ENCODE assay signal across 8 cellular contexts in the genomic region with DNA sequence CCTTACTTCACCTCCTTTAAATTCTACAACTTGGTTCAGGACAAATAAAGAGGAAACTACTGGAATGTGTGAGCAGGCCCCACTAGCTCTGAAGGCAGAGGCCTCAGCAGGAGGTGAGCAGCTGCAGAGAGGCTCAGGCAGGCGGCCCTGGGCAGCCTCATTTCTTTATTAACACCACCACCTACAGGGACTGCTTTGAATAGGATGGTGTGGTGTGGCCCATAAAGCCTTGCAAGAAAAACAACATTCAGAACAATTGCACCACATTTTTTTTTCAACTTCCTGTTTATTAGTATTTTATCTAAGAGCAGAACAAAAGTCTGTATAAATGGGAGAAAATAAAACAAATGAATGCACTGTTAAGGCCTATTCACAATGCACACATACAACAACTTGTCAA.
DNase-seq lines count a peak whose midpoint lies in the region; ATAC-seq and TF ChIP-seq lines count a peak whose summit lies in the region.
"Not testable (repeated sequence)": the region's sequence is repeated elsewhere in the genome, so short reads cannot be mapped to it uniquely, and the experiment has no call there.

No MANE protein-coding gene starts in this region.

- not testable (repeated sequence) for H3K4me3 Mint-ChIP-seq in T-helper 2 cell treated with Interferon-gamma antibody and Interleukin-4, amounts not matched to agents 5 μg/mL and 100 μg/mL, for 36 hours

- 0 out of 2 replicates have a peak, but pooled peaks have one; percentile 3 for TF ChIP-seq CTCF in AG09319 (IDR thresholded peaks at IDR 0.05; ENCODE audit: low read depth, low read length)
- TF ChIP-seq CTCF in HCT116 (IDR thresholded peaks at IDR 0.05 in 2 of 3, conservative IDR thresholded peaks at IDR 0.05 in 1 of 3; ENCODE audit: borderline replicate concordance in 1 of 3, insufficient read depth in 1 of 3, low read depth in 2 of 3, low read length in 2 of 3); cardiac fibroblast (IDR thresholded peaks at IDR 0.05; ENCODE audit: low read depth, low read length); omental fat pad (IDR thresholded peaks at IDR 0.05): not testable (repeated sequence)

- ATAC-seq in GM18867 (IDR thresholded peaks at IDR 0.05; ENCODE audit: unreplicated experiment) (peak; percentile 90), HCT116 (peak; percentile 92), HG03571 (IDR thresholded peaks at IDR 0.05; ENCODE audit: unreplicated experiment) (peak; percentile 82), left cardiac atrium (peak; percentile 96), omental fat pad (ENCODE audit: low FRiP score) (peak; percentile 78)

- not testable (repeated sequence) for H3K9me2 ChIP-seq in HCT116 (ENCODE audit: insufficient read depth)

- RAD21 ChIA-PET in HCT116 (lab: Charles Lee; ENCODE audit: low non-redundant PET in 1 of 2, low total read pairs in 2 of 2, uncharacterized antibody in 2 of 2, unreplicated experiment in 2 of 2): not testable (repeated sequence)

- DNase-seq in AG09319 (ENCODE audit: extremely low read depth, low read depth) (peak; percentile 41), HCT116 (ENCODE audit: low read depth, low spot score) (peak; percentile 26), cardiac fibroblast (ENCODE audit: low read depth in 2 of 2) (peak; percentile 80 to 90)
- DNase-seq in T-helper 2 cell treated with Interferon-gamma antibody and Interleukin-4, amounts not matched to agents 5 μg/mL and 100 μg/mL, for 36 hours (ENCODE audit: low spot score): peak; percentile 27
- DNase-seq in left cardiac atrium; omental fat pad (ENCODE audit: low spot score): not testable (repeated sequence)

- not testable (repeated sequence) for H3K36me3 Mint-ChIP-seq in T-helper 2 cell treated with Interferon-gamma antibody and Interleukin-4, amounts not matched to agents 5 μg/mL and 100 μg/mL, for 36 hours (ENCODE audit: low read depth)

- TF ChIP-seq POLR2A in HCT116 (IDR thresholded peaks at IDR 0.05; ENCODE audit: borderline replicate concordance, extremely low read depth, insufficient read depth, insufficient read length): not testable (repeated sequence)

- H3K27ac ChIP-seq in HCT116 (ENCODE audit: low read depth, low read length): not testable (repeated sequence)

- not testable (repeated sequence) for BruUV-seq in HCT116 (replicated peaks; lab: Mats Ljungman, UMichigan)

- not testable (repeated sequence) for H3K4me1 ChIP-seq in HCT116 (ENCODE audit: control insufficient read depth in 1 of 2, insufficient read depth in 2 of 2, low read length in 2 of 2)

- H3K79me2 ChIP-seq in HCT116 (ENCODE audit: insufficient read depth, low read length): peaks cover 26% of the 10 kb centered on the region

- H3K9me3 Mint-ChIP-seq in T-helper 2 cell treated with Interferon-gamma antibody and Interleukin-4, amounts not matched to agents 5 μg/mL and 100 μg/mL, for 36 hours: not testable (repeated sequence)

- H3K4me1 Mint-ChIP-seq in T-helper 2 cell treated with Interferon-gamma antibody and Interleukin-4, amounts not matched to agents 5 μg/mL and 100 μg/mL, for 36 hours (ENCODE audit: low read depth): not testable (repeated sequence)

- not testable (repeated sequence) for H3K4me2 ChIP-seq in HCT116 (ENCODE audit: low read length)

- not testable (repeated sequence) for H3K27ac Mint-ChIP-seq in T-helper 2 cell treated with Interferon-gamma antibody and Interleukin-4, amounts not matched to agents 5 μg/mL and 100 μg/mL, for 36 hours

- not testable (repeated sequence) for H2AFZ ChIP-seq in HCT116 (ENCODE audit: low read depth, low read length, poor library complexity, severe bottlenecking)

- CTCF ChIA-PET in HCT116 (lab: Charles Lee): not testable (repeated sequence)

- intact Hi-C loops in HCT116 (cut with micrococcal nuclease); left cardiac atrium (cut with DNase I): not testable (repeated sequence)

- not testable (repeated sequence) for H4K20me1 ChIP-seq in HCT116 (ENCODE audit: insufficient read depth)

- peak; percentile 35; the same call in 1 of the 2 replicates for TF ChIP-seq RAD21 in HCT116 (IDR thresholded peaks at IDR 0.05; ENCODE audit: low read depth)

- H3K27me3 Mint-ChIP-seq in T-helper 2 cell treated with Interferon-gamma antibody and Interleukin-4, amounts not matched to agents 5 μg/mL and 100 μg/mL, for 36 hours (ENCODE audit: low read depth): not testable (repeated sequence)

- POLR2A ChIA-PET in HCT116 (lab: Charles Lee): not testable (repeated sequence)

- H3K9ac ChIP-seq in HCT116 (ENCODE audit: low read length): not testable (repeated sequence)

- not testable (repeated sequence) for H3K27me3 ChIP-seq in HCT116 (ENCODE audit: insufficient read depth, low read length)

- not testable (repeated sequence) for H3K36me3 ChIP-seq in HCT116 (ENCODE audit: control insufficient read depth in 1 of 2, insufficient read depth in 2 of 2, low read length in 2 of 2)

- H3K4me3 ChIP-seq in HCT116 (replicated peaks in 1 of 2; ENCODE audit: low read depth in 1 of 2, low read length in 2 of 2); cardiac fibroblast (replicated peaks in 1 of 2; ENCODE audit: low read depth in 2 of 2, low read length in 2 of 2): not testable (repeated sequence)

- not testable (repeated sequence) for H3K9me3 ChIP-seq in HCT116 (ENCODE audit: control insufficient read depth in 1 of 2, insufficient read depth in 1 of 2, low read depth in 1 of 2, low read length in 2 of 2)
